Comparison of ENCODE assay signal across 8 cellular contexts in genomic region chr14:22887990-22888378, GRCh38.
DNase-seq lines count a peak whose midpoint lies in the region; ATAC-seq lines count a peak whose summit lies in the region.

No MANE protein-coding gene starts in this region.

- peak overlapping the region; percentile 34 for H3K9ac ChIP-seq in endocrine pancreas (ENCODE audit: control insufficient read depth, insufficient read depth, low read length)

- peaks cover 3% of the 10 kb centered on the region for H3K36me3 Mint-ChIP-seq in T-helper 2 cell treated with Interferon-gamma antibody and Interleukin-4, amounts not matched to agents 5 μg/mL and 100 μg/mL, for 36 hours (ENCODE audit: low read depth)

- ATAC-seq in GM18867 (IDR thresholded peaks at IDR 0.05; ENCODE audit: unreplicated experiment) (peak; percentile 43), HG02798 (IDR thresholded peaks at IDR 0.05; ENCODE audit: poor library complexity, unreplicated experiment) (peak; percentile 48), HG03097 (IDR thresholded peaks at IDR 0.05; ENCODE audit: low FRiP score, unreplicated experiment) (no peak)

- H3K4me1 Mint-ChIP-seq in T-helper 2 cell treated with Interferon-gamma antibody and Interleukin-4, amounts not matched to agents 5 μg/mL and 100 μg/mL, for 36 hours (ENCODE audit: low read depth) = peaks cover 24% of the 10 kb centered on the region

- H3K27me3 Mint-ChIP-seq in T-helper 2 cell treated with Interferon-gamma antibody and Interleukin-4, amounts not matched to agents 5 μg/mL and 100 μg/mL, for 36 hours (ENCODE audit: low read depth) = peaks cover 14% of the 10 kb centered on the region

- H3K36me3 ChIP-seq in endocrine pancreas (ENCODE audit: control insufficient read depth, insufficient read depth, low read length) = no peaks in the 10 kb centered on the region

- H3K4me3 ChIP-seq in endocrine pancreas (ENCODE audit: control insufficient read depth, insufficient read depth, low read length) = peak overlapping the region; percentile 52

- peak; percentile 24 for DNase-seq in T-helper 2 cell treated with Interferon-gamma antibody and Interleukin-4, amounts not matched to agents 5 μg/mL and 100 μg/mL, for 36 hours (ENCODE audit: low spot score)
- DNase-seq in stimulated activated CD4-positive, alpha-beta T cell treated with anti-CD3 and anti-CD28 coated beads, Interleukin-12 subunit alpha, Interleukin-12 subunit beta, amount 100 ng/mL, for 4 hours = peak; percentile 64
- no peak for DNase-seq in cortex of kidney (lab: John Stamatoyannopoulos, UW)
- no peak for DNase-seq in NCI-H226

- H3K4me3 Mint-ChIP-seq in T-helper 2 cell treated with Interferon-gamma antibody and Interleukin-4, amounts not matched to agents 5 μg/mL and 100 μg/mL, for 36 hours = peak overlapping the region; percentile 93

- H3K9me3 Mint-ChIP-seq in T-helper 2 cell treated with Interferon-gamma antibody and Interleukin-4, amounts not matched to agents 5 μg/mL and 100 μg/mL, for 36 hours = no peaks in the 10 kb centered on the region

- H3K4me1 ChIP-seq in endocrine pancreas (ENCODE audit: control insufficient read depth, insufficient read depth, low read length) = no peaks in the 10 kb centered on the region

- H3K9me3 ChIP-seq in endocrine pancreas (ENCODE audit: control insufficient read depth, low read length) = no peaks in the 10 kb centered on the region

- H3K27ac Mint-ChIP-seq in T-helper 2 cell treated with Interferon-gamma antibody and Interleukin-4, amounts not matched to agents 5 μg/mL and 100 μg/mL, for 36 hours = no peak overlapping the region

- no peaks in the 10 kb centered on the region for H3K27me3 ChIP-seq in endocrine pancreas (ENCODE audit: control insufficient read depth, insufficient read depth, low read length)

Comparison
In these comparisons a context has a peak if more than half of its experiments do, and no peak if none do; other contexts are left out.
1. DNase-seq: peak in T-helper 2 cell treated with Interferon-gamma antibody and Interleukin-4, amounts not matched to agents 5 μg/mL and 100 μg/mL, for 36 hours (single experiment) and stimulated activated CD4-positive, alpha-beta T cell treated with anti-CD3 and anti-CD28 coated beads, Interleukin-12 subunit alpha, Interleukin-12 subunit beta, amount 100 ng/mL, for 4 hours (single experiment); none in cortex of kidney (single experiment) and NCI-H226 (single experiment).